In genomic region chr5:177452688-177453638, GRCh38 we compare ENCODE assay signal across 2 cellular contexts.
TF ChIP-seq lines count a peak whose summit lies in the region.

No MANE protein-coding gene starts in this region.

TF ChIP-seq in HCT116, 20 proteins besides CTCF, POLR2A, EP300 and RAD21:
- no peak for TF ChIP-seq ELF1 (IDR thresholded peaks at IDR 0.05; ENCODE audit: borderline replicate concordance, low read depth)
- no peak for TF ChIP-seq SP1 (IDR thresholded peaks at IDR 0.05; ENCODE audit: low read depth)
- TF ChIP-seq JUND (IDR thresholded peaks at IDR 0.05) = no peak
- no peak for TF ChIP-seq REST (IDR thresholded peaks at IDR 0.05; ENCODE audit: low read depth)
- TF ChIP-seq CEBPB (IDR thresholded peaks at IDR 0.05; ENCODE audit: low read depth) = no peak
- TF ChIP-seq ATF3 (IDR thresholded peaks at IDR 0.05) = no peak
- no peak; the same call in 1 of the 2 replicates for TF ChIP-seq POLR2AphosphoS5 (IDR thresholded peaks at IDR 0.05; ENCODE audit: low read depth, low read length)
- no peak for TF ChIP-seq EZH2phosphoT487 (IDR thresholded peaks at IDR 0.05; ENCODE audit: borderline replicate concordance)
- TF ChIP-seq TCF7L2 (IDR thresholded peaks at IDR 0.05; ENCODE audit: borderline replicate concordance, extremely low read depth, insufficient read depth, insufficient read length) = no peak
- TF ChIP-seq EGR1 (IDR thresholded peaks at IDR 0.05; ENCODE audit: low read depth) = no peak
- no peak for TF ChIP-seq ZFX (IDR thresholded peaks at IDR 0.05)
- TF ChIP-seq SIN3A (IDR thresholded peaks at IDR 0.05; ENCODE audit: low read depth) = no peak
- TF ChIP-seq MAX (IDR thresholded peaks at IDR 0.05) = no peak
- no peak for TF ChIP-seq SRF (IDR thresholded peaks at IDR 0.05; ENCODE audit: low read depth)
- no peak for TF ChIP-seq ZBTB33 (IDR thresholded peaks at IDR 0.05; ENCODE audit: extremely low read depth, insufficient replicate concordance, low read length)
- no peak for TF ChIP-seq EZH2 (IDR thresholded peaks at IDR 0.05)
- TF ChIP-seq YY1 (IDR thresholded peaks at IDR 0.05; ENCODE audit: extremely low read depth, insufficient replicate concordance, low read depth, low read length) = no peak

TF ChIP-seq in K562, 482 proteins besides CTCF, POLR2A, EP300 and RAD21:
- TF ChIP-seq ZNF518B (CRISPR knock-in tag; IDR thresholded peaks at IDR 0.05) (no peak), ELF1 (tag; IDR thresholded peaks at IDR 0.05) (no peak), BCOR (IDR thresholded peaks at IDR 0.05) (0 out of 2 replicates have a peak, but pooled peaks have one; percentile 25), PKNOX1 (IDR thresholded peaks at IDR 0.05) (peak; percentile 38; the same call in 1 of the 2 replicates), ZFP36 (IDR thresholded peaks at IDR 0.05; ENCODE audit: low read depth, low read length, partially characterized antibody) (peak; percentile 68), POLR2G (IDR thresholded peaks at IDR 0.05; ENCODE audit: low read depth, low read length) (0 out of 2 replicates have a peak, but pooled peaks have one; percentile 34), RBM25 (IDR thresholded peaks at IDR 0.05; ENCODE audit: low read depth, low read length, severe bottlenecking) (peak; percentile 30)
